ENCODE assay signal across 15 cellular contexts in the genomic region with DNA sequence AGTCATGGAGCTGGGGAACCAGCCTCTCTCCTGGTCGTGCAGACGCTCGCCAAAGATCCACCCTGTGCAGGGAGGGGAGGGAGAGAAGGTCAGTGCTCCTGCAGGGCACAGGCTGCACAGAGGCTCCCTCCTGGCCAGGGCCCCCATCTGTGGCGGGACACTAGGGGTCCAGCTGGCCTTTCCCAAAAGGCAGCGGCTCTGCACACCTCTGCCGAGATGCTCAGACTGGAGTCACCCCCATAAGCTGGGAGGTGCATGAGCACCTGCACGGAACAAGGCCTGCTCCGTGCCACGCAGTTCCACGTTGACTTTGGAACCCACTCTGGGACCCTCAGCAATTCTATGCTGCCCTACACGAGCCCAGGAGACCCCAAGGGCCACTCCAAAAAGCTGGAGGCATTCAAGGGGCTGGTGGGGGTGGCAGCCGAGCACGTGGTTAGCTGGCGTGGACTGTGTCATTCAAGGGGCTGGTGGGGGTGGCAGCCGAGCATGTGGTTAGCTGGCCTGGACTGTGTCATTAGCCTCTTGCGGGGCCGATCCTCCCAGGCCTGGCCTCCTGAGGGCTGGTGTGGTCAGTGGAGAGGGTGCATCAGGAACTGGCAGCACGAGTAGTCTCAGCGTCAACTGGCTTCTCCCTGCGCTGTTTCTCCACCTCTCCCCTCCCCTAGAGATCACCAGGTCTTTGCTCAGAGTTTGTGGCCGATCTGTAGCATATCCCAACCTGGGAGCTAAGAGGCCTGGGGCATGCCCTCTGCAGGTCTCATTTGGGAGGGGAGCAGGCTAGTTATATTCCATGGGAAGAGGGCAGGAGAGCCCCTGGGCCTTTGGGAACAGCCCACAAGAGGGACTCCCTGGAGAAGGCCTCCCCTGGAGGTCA.
"Had no signal": no experiment of that assay in that cellular context is flagged by ENCODE, and none has a peak within 500 bp of the region (broad histone marks: within the 10 kb centered on the region; RNA-seq: fewer than 3 reads in every experiment).

No MANE protein-coding gene starts in this region.

- H3K27ac Mint-ChIP-seq: activated CD4-positive, alpha-beta T cell treated with anti-CD3 and anti-CD28 coated beads, Interleukin-2, amount 10 ng/mL, durations not matched to agents 7 days and 5 days; activated naive CD4-positive, alpha-beta T cell treated with anti-CD3 and anti-CD28 coated beads for 36 hours; activated T-helper 17 cell treated with anti-CD3 and anti-CD28 coated beads, Interleukin-2, amount 50 U/mL, for 72 hours; stimulated activated naive CD8-positive, alpha-beta T cell treated with anti-CD3 and anti-CD28 coated beads, Interleukin-15, Interleukin-2, amounts not matched to agents 100 ng/mL and 50 ng/mL, for 24 hours; T-helper 1 cell treated with Interleukin-12 subunit alpha and Interleukin-12 subunit beta and Interleukin-4 antibody, amounts not matched to agents 30 μg/mL and 1 μg/mL, for 36 hours had no signal

- DNase-seq: activated CD4-positive, alpha-beta T cell treated with anti-CD3 and anti-CD28 coated beads, Interleukin-2, amount 10 ng/mL, durations not matched to agents 7 days and 5 days; activated CD4-positive, CD25-positive, alpha-beta regulatory T cell; activated CD8-positive, alpha-beta memory T cell treated with anti-CD3 and anti-CD28 coated beads for 24 hours; activated naive CD4-positive, alpha-beta T cell treated with anti-CD3 and anti-CD28 coated beads for 36 hours; activated T-cell treated with anti-CD3 and anti-CD28 coated beads for 4 hours; midbrain; stimulated activated CD4-positive, alpha-beta T cell treated with anti-CD3 and anti-CD28 coated beads, Interleukin-4, amount 100 ng/mL, for 1 hour; stimulated activated CD8-positive, alpha-beta memory T cell treated with anti-CD3 and anti-CD28 coated beads, Interleukin-4, amount 100 ng/mL, for 48 hours had no signal

- H3K27ac ChIP-seq: SK-N-MC, thoracic aorta had no signal

- H3K9me3 Mint-ChIP-seq: activated CD4-positive, alpha-beta T cell treated with anti-CD3 and anti-CD28 coated beads, Interleukin-2, amount 10 ng/mL, durations not matched to agents 7 days and 5 days; activated naive CD4-positive, alpha-beta T cell treated with anti-CD3 and anti-CD28 coated beads for 36 hours; activated T-helper 17 cell treated with anti-CD3 and anti-CD28 coated beads, Interleukin-2, amount 50 U/mL, for 72 hours; stimulated activated naive CD8-positive, alpha-beta T cell treated with anti-CD3 and anti-CD28 coated beads, Interleukin-15, Interleukin-2, amounts not matched to agents 100 ng/mL and 50 ng/mL, for 24 hours; T-helper 1 cell treated with Interleukin-12 subunit alpha and Interleukin-12 subunit beta and Interleukin-4 antibody, amounts not matched to agents 30 μg/mL and 1 μg/mL, for 36 hours had no signal

- ATAC-seq: activated T-helper 17 cell treated with anti-CD3 and anti-CD28 coated beads, Interleukin-2, amount 50 U/mL, for 72 hours had no signal

- H3K9me3 ChIP-seq: thoracic aorta had no signal

- FAIRE-seq: TTC549, urothelium cell line had no signal

- H3K4me3 Mint-ChIP-seq: activated CD4-positive, alpha-beta T cell treated with anti-CD3 and anti-CD28 coated beads, Interleukin-2, amount 10 ng/mL, durations not matched to agents 7 days and 5 days; activated naive CD4-positive, alpha-beta T cell treated with anti-CD3 and anti-CD28 coated beads for 36 hours; activated T-helper 17 cell treated with anti-CD3 and anti-CD28 coated beads, Interleukin-2, amount 50 U/mL, for 72 hours; stimulated activated naive CD8-positive, alpha-beta T cell treated with anti-CD3 and anti-CD28 coated beads, Interleukin-15, Interleukin-2, amounts not matched to agents 100 ng/mL and 50 ng/mL, for 24 hours; T-helper 1 cell treated with Interleukin-12 subunit alpha and Interleukin-12 subunit beta and Interleukin-4 antibody, amounts not matched to agents 30 μg/mL and 1 μg/mL, for 36 hours had no signal

- H3K4me3 ChIP-seq: SK-N-MC, thoracic aorta had no signal

- H3K36me3 ChIP-seq: thoracic aorta had no signal
